Comparison of ENCODE assay signal across 8 cellular contexts in genomic region chr6:13431861-13432465, GRCh38. TPM values are rescaled to one million over a fixed set of nuclear protein-coding genes. Genes with fewer than 3 reads are reported as not detected.
DNase-seq lines count a peak whose midpoint lies in the region; ATAC-seq lines count a peak whose summit lies in the region.

No MANE protein-coding gene starts in this region.

- H3K4me3 Mint-ChIP-seq in activated T-cell treated with anti-CD3 and anti-CD28 coated beads, Interleukin-2, amount 50 U/mL, for 4 hours = peak overlapping the region; percentile 33

- peak overlapping the region; percentile 10 for H3K27ac ChIP-seq in layer of hippocampus (ENCODE audit: low read depth, low read length)

- H3K27me3 Mint-ChIP-seq in activated T-cell treated with anti-CD3 and anti-CD28 coated beads, Interleukin-2, amount 50 U/mL, for 4 hours (ENCODE audit: low read depth) = no peaks in the 10 kb centered on the region

- DNase-seq in AG20443 (ENCODE audit: low spot score) (peak; percentile 66), HCEC 1CT (peak; percentile 67), hippocampal formation (lab: John Stamatoyannopoulos, UW) (no peak), NCI-H526 treated with DMSO at 0.1 percent for 48 hours (lab: John Stamatoyannopoulos, UW) (no peak)
- DNase-seq in activated T-cell treated with anti-CD3 and anti-CD28 coated beads, Interleukin-2, amount 50 U/mL, for 4 hours = peak; percentile 38

- no peaks in the 10 kb centered on the region for H3K36me3 Mint-ChIP-seq in activated T-cell treated with anti-CD3 and anti-CD28 coated beads, Interleukin-2, amount 50 U/mL, for 4 hours (ENCODE audit: insufficient read depth)

- H3K27me3 ChIP-seq in layer of hippocampus (ENCODE audit: control insufficient read depth, insufficient read depth, low read length) = no peaks in the 10 kb centered on the region

- H3K4me1 Mint-ChIP-seq in activated T-cell treated with anti-CD3 and anti-CD28 coated beads, Interleukin-2, amount 50 U/mL, for 4 hours (ENCODE audit: low read depth) = peaks cover 78% of the 10 kb centered on the region

- peak; percentile 33 to 36 for ATAC-seq in activated T-cell treated with anti-CD3 and anti-CD28 coated beads, Interleukin-2, amount 50 U/mL, for 4 hours
- ATAC-seq in HG03095 (IDR thresholded peaks at IDR 0.05; ENCODE audit: unreplicated experiment) (no peak), HG03565 (IDR thresholded peaks at IDR 0.05; ENCODE audit: unreplicated experiment) (no peak)

- peaks cover 7% of the 10 kb centered on the region for H3K9me3 Mint-ChIP-seq in activated T-cell treated with anti-CD3 and anti-CD28 coated beads, Interleukin-2, amount 50 U/mL, for 4 hours

RNA-seq across cellular contexts. Expression of gene GFOD1, which starts 55.4 kb away (rescaled TPM):
- 10 to 100 TPM; 25.5 to 39.0 (median 38.1) TPM for total RNA-seq in activated T-cell treated with anti-CD3 and anti-CD28 coated beads, Interleukin-2, amount 50 U/mL, for 4 hours

Comparison
In these comparisons a context has a peak if more than half of its experiments do, and no peak if none do; other contexts are left out.
1. DNase-seq: peak in AG20443 (single experiment), HCEC 1CT (single experiment) and activated T-cell treated with anti-CD3 and anti-CD28 coated beads, Interleukin-2, amount 50 U/mL, for 4 hours (single experiment); none in hippocampal formation (0 of 2) and NCI-H526 treated with DMSO at 0.1 percent for 48 hours (single experiment).
2. ATAC-seq: peak in activated T-cell treated with anti-CD3 and anti-CD28 coated beads, Interleukin-2, amount 50 U/mL, for 4 hours (2 of 2); none in HG03095 (single experiment) and HG03565 (single experiment).